Comparison of ENCODE assay signal across 24 cellular contexts in genomic region chr18:56807883-56808282, GRCh38.
"Had no signal": no experiment of that assay in that cellular context is flagged by ENCODE, and none has a peak within 500 bp of the region (broad histone marks: within the 10 kb centered on the region; RNA-seq: fewer than 3 reads in every experiment).

No MANE protein-coding gene starts in this region.

- ATAC-seq: activated CD4-positive, CD25-positive, alpha-beta regulatory T cell treated with anti-CD3 and anti-CD28 coated beads, Interleukin-2, amount 50 U/mL, for 24 hours; activated naive CD8-positive, alpha-beta T cell treated with anti-CD3 and anti-CD28 coated beads, Interleukin-2, amount 50 U/mL, for 24 hours; activated T-cell treated with anti-CD3 and anti-CD28 coated beads, Interleukin-2, amount 50 U/mL, for 72 hours; body of pancreas; gastroesophageal sphincter; heart left ventricle; left cardiac atrium had no signal

- H3K9me3 ChIP-seq: body of pancreas, esophagus squamous epithelium, gastroesophageal sphincter, heart left ventricle, sigmoid colon, upper lobe of left lung had no signal

- H3K27me3 ChIP-seq: body of pancreas, cardiac muscle cell, esophagus squamous epithelium, gastroesophageal sphincter, heart left ventricle, sigmoid colon, upper lobe of left lung had no signal

- H3K27ac ChIP-seq: body of pancreas, cardiac muscle cell, esophagus squamous epithelium, gastroesophageal sphincter, heart left ventricle, sigmoid colon, upper lobe of left lung, VCaP had no signal

- H3K36me3 ChIP-seq: cardiac muscle cell, esophagus squamous epithelium, gastroesophageal sphincter, sigmoid colon had no signal

- H3K4me3 ChIP-seq: body of pancreas, cardiac muscle cell, esophagus squamous epithelium, gastroesophageal sphincter, heart left ventricle, sigmoid colon, upper lobe of left lung had no signal

- H3K4me1 ChIP-seq: esophagus squamous epithelium, gastroesophageal sphincter, heart left ventricle, sigmoid colon had no signal

- DNase-seq: activated CD4-positive, alpha-beta memory T cell treated with anti-CD3 and anti-CD28 coated beads, Interleukin-2, amount 10 ng/mL, durations not matched to agents 7 days and 5 days; activated CD4-positive, alpha-beta T cell treated with anti-CD3 and anti-CD28 coated beads, Interleukin-2, amount 10 ng/mL, durations not matched to agents 24 days and 14 days; activated gamma-delta T cell; activated naive CD4-positive, alpha-beta T cell treated with anti-CD3 and anti-CD28 coated beads, Interleukin-2, amount 50 U/mL, for 16 hours; activated naive CD8-positive, alpha-beta T cell treated with anti-CD3 and anti-CD28 coated beads, Interleukin-2, amount 50 U/mL, for 24 hours; activated T-cell treated with anti-CD3 and anti-CD28 coated beads, Interleukin-2, amount 50 U/mL, for 72 hours; anterior cingulate cortex; body of pancreas; cortex of kidney; endodermal cell; esophagus squamous epithelium; heart left ventricle; islet precursor cell; left cardiac atrium; midbrain; posterior cingulate gyrus; sigmoid colon; stimulated activated CD4-positive, alpha-beta T cell treated with anti-CD3 and anti-CD28 coated beads, Interleukin-4, amount 100 ng/mL, for 1 hour; stimulated activated naive CD4-positive, alpha-beta T cell treated with Interleukin-2 at 50 U/mL for 16 hours; upper lobe of left lung had no signal
